1 cellular context compared by ENCODE assay signal in the genomic region with DNA sequence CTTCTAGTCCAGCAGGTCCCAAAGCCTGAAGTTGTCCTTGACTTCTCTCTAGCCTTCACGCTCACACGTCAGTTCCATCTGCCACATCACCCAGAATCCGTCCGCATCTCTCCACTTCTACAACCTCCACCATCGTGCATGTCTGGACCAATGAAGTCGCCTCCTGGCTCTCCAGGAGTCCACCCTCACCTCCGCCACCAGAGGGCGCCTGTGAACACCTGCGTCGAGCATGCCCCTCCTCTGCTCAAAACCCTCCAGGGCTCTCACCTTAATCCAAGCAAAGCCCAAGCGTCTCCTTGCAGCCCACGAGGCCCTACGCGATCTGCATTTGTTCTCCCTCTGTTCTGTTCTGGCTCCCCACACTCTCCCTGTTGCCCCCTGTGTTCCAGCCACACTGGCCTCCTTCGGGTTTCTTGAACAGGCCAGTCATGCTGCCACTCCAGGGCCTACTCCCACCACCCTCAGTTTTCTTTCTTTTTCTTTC.
A peak's percentile ranks its signal among the peaks of the same experiment; 100 is the strongest.
TF ChIP-seq lines count a peak whose summit lies in the region.

No MANE protein-coding gene starts in this region.

TF ChIP-seq in HepG2, 621 proteins besides CTCF, POLR2A, EP300 and RAD21 (continued from another document and continues in another):
- no peak for TF ChIP-seq ZNF614 (CRISPR knock-in tag; IDR thresholded peaks at IDR 0.05; ENCODE audit: borderline replicate concordance)
- peak; percentile 70; the same call in 1 of the 2 replicates for TF ChIP-seq KDM2A (CRISPR knock-in tag; IDR thresholded peaks at IDR 0.05; ENCODE audit: borderline replicate concordance, low read depth)
- TF ChIP-seq, protein P1, sequence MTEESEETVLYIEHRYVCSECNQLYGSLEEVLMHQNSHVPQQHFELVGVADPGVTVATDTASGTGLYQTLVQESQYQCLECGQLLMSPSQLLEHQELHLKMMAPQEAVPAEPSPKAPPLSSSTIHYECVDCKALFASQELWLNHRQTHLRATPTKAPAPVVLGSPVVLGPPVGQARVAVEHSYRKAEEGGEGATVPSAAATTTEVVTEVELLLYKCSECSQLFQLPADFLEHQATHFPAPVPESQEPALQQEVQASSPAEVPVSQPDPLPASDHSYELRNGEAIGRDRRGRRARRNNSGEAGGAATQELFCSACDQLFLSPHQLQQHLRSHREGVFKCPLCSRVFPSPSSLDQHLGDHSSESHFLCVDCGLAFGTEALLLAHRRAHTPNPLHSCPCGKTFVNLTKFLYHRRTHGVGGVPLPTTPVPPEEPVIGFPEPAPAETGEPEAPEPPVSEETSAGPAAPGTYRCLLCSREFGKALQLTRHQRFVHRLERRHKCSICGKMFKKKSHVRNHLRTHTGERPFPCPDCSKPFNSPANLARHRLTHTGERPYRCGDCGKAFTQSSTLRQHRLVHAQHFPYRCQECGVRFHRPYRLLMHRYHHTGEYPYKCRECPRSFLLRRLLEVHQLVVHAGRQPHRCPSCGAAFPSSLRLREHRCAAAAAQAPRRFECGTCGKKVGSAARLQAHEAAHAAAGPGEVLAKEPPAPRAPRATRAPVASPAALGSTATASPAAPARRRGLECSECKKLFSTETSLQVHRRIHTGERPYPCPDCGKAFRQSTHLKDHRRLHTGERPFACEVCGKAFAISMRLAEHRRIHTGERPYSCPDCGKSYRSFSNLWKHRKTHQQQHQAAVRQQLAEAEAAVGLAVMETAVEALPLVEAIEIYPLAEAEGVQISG (CRISPR knock-in tag; IDR thresholded peaks at IDR 0.05), result 0 out of 2 replicates have a peak, but pooled peaks have one; percentile 42
- no peak for TF ChIP-seq NRL (CRISPR knock-in tag; IDR thresholded peaks at IDR 0.05; ENCODE audit: borderline replicate concordance)
- TF ChIP-seq ZFX (CRISPR knock-in tag; IDR thresholded peaks at IDR 0.05; ENCODE audit: low read depth), result peak; percentile 74
- TF ChIP-seq, protein P2, sequence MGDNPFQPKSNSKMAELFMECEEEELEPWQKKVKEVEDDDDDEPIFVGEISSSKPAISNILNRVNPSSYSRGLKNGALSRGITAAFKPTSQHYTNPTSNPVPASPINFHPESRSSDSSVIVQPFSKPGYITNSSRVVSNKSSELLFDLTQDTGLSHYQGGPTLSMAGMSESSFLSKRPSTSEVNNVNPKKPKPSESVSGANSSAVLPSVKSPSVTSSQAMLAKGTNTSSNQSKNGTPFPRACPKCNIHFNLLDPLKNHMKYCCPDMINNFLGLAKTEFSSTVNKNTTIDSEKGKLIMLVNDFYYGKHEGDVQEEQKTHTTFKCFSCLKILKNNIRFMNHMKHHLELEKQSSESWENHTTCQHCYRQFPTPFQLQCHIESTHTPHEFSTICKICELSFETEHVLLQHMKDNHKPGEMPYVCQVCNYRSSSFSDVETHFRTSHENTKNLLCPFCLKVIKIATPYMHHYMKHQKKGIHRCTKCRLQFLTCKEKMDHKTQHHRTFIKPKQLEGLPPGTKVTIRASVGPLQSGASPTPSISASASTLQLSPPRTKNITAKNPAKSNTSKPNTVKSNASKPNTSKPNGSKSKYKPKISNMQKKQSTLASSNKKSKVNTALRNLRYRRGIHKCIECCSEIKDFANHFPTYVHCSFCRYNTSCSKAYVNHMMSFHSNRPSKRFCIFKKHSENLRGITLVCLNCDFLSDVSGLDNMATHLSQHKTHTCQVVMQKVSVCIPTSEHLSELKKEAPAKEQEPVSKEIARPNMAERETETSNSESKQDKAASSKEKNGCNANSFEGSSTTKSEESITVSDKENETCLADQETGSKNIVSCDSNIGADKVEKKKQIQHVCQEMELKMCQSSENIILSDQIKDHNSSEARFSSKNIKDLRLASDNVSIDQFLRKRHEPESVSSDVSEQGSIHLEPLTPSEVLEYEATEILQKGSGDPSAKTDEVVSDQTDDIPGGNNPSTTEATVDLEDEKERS (CRISPR knock-in tag; IDR thresholded peaks at IDR 0.05), result 0 out of 2 replicates have a peak, but pooled peaks have one; percentile 24
- peak; percentile 69 for TF ChIP-seq RXRB (CRISPR knock-in tag; IDR thresholded peaks at IDR 0.05; ENCODE audit: borderline replicate concordance)
- TF ChIP-seq KLF16 (CRISPR knock-in tag; IDR thresholded peaks at IDR 0.05), result peak in 1 of 2 experiments; percentile 61; a peak in 1 of 4 replicates
- 0 out of 2 replicates have a peak, but pooled peaks have one; percentile 49 for TF ChIP-seq ZNF441 (CRISPR knock-in tag; IDR thresholded peaks at IDR 0.05; ENCODE audit: borderline replicate concordance)
- TF ChIP-seq, protein P3, sequence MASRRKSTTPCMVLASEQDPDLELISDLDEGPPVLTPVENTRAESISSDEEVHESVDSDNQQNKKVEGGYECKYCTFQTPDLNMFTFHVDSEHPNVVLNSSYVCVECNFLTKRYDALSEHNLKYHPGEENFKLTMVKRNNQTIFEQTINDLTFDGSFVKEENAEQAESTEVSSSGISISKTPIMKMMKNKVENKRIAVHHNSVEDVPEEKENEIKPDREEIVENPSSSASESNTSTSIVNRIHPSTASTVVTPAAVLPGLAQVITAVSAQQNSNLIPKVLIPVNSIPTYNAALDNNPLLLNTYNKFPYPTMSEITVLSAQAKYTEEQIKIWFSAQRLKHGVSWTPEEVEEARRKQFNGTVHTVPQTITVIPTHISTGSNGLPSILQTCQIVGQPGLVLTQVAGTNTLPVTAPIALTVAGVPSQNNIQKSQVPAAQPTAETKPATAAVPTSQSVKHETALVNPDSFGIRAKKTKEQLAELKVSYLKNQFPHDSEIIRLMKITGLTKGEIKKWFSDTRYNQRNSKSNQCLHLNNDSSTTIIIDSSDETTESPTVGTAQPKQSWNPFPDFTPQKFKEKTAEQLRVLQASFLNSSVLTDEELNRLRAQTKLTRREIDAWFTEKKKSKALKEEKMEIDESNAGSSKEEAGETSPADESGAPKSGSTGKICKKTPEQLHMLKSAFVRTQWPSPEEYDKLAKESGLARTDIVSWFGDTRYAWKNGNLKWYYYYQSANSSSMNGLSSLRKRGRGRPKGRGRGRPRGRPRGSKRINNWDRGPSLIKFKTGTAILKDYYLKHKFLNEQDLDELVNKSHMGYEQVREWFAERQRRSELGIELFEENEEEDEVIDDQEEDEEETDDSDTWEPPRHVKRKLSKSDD (CRISPR knock-in tag; IDR thresholded peaks at IDR 0.05; ENCODE audit: low read depth), result no peak
- peak; percentile 72; the same call in 1 of the 2 replicates for TF ChIP-seq MYC (CRISPR knock-in tag; IDR thresholded peaks at IDR 0.05; ENCODE audit: borderline replicate concordance)
- TF ChIP-seq, protein P4, sequence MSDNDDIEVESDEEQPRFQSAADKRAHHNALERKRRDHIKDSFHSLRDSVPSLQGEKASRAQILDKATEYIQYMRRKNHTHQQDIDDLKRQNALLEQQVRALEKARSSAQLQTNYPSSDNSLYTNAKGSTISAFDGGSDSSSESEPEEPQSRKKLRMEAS (IDR thresholded peaks at IDR 0.05), result peak; percentile 79
- no peak for TF ChIP-seq SP1 (IDR thresholded peaks at IDR 0.05)
- peak; percentile 15; the same call in 1 of the 2 replicates for TF ChIP-seq SP1 (CRISPR knock-in tag; IDR thresholded peaks at IDR 0.05)
- TF ChIP-seq ZBTB20 (CRISPR knock-in tag; IDR thresholded peaks at IDR 0.05; ENCODE audit: borderline replicate concordance, low read depth), result 0 out of 2 replicates have a peak, but pooled peaks have one; percentile 35
- 0 out of 2 replicates have a peak, but pooled peaks have one; percentile 40 for TF ChIP-seq BORCS8-MEF2B (CRISPR knock-in tag; IDR thresholded peaks at IDR 0.05)
- TF ChIP-seq U2AF2 (IDR thresholded peaks at IDR 0.05; ENCODE audit: low read depth, low read length), result peak; percentile 90; the same call in 1 of the 2 replicates
- TF ChIP-seq, protein P5, sequence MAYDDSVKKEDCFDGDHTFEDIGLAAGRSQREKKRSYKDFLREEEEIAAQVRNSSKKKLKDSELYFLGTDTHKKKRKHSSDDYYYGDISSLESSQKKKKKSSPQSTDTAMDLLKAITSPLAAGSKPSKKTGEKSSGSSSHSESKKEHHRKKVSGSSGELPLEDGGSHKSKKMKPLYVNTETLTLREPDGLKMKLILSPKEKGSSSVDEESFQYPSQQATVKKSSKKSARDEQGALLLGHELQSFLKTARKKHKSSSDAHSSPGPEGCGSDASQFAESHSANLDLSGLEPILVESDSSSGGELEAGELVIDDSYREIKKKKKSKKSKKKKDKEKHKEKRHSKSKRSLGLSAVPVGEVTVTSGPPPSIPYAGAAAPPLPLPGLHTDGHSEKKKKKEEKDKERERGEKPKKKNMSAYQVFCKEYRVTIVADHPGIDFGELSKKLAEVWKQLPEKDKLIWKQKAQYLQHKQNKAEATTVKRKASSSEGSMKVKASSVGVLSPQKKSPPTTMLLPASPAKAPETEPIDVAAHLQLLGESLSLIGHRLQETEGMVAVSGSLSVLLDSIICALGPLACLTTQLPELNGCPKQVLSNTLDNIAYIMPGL (CRISPR knock-in tag; IDR thresholded peaks at IDR 0.05; ENCODE audit: borderline replicate concordance in 1 of 2, low read depth in 1 of 2), result peak; percentile 63 to 86
- TF ChIP-seq, protein P6, sequence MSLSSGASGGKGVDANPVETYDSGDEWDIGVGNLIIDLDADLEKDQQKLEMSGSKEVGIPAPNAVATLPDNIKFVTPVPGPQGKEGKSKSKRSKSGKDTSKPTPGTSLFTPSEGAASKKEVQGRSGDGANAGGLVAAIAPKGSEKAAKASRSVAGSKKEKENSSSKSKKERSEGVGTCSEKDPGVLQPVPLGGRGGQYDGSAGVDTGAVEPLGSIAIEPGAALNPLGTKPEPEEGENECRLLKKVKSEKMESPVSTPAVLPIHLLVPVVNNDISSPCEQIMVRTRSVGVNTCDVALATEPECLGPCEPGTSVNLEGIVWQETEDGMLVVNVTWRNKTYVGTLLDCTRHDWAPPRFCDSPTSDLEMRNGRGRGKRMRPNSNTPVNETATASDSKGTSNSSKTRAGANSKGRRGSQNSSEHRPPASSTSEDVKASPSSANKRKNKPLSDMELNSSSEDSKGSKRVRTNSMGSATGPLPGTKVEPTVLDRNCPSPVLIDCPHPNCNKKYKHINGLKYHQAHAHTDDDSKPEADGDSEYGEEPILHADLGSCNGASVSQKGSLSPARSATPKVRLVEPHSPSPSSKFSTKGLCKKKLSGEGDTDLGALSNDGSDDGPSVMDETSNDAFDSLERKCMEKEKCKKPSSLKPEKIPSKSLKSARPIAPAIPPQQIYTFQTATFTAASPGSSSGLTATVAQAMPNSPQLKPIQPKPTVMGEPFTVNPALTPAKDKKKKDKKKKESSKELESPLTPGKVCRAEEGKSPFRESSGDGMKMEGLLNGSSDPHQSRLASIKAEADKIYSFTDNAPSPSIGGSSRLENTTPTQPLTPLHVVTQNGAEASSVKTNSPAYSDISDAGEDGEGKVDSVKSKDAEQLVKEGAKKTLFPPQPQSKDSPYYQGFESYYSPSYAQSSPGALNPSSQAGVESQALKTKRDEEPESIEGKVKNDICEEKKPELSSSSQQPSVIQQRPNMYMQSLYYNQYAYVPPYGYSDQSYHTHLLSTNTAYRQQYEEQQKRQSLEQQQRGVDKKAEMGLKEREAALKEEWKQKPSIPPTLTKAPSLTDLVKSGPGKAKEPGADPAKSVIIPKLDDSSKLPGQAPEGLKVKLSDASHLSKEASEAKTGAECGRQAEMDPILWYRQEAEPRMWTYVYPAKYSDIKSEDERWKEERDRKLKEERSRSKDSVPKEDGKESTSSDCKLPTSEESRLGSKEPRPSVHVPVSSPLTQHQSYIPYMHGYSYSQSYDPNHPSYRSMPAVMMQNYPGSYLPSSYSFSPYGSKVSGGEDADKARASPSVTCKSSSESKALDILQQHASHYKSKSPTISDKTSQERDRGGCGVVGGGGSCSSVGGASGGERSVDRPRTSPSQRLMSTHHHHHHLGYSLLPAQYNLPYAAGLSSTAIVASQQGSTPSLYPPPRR (CRISPR knock-in tag; IDR thresholded peaks at IDR 0.05; ENCODE audit: borderline replicate concordance), result 0 out of 2 replicates have a peak, but pooled peaks have one; percentile 33
- TF ChIP-seq ZNF652 (CRISPR knock-in tag; IDR thresholded peaks at IDR 0.05; ENCODE audit: borderline replicate concordance, low read depth), result peak; percentile 68; the same call in 1 of the 2 replicates
- TF ChIP-seq ETV5 (CRISPR knock-in tag; IDR thresholded peaks at IDR 0.05; ENCODE audit: borderline replicate concordance), result 0 out of 2 replicates have a peak, but pooled peaks have one; percentile 6
- no peak for TF ChIP-seq ZNF557 (CRISPR knock-in tag; IDR thresholded peaks at IDR 0.05)
- TF ChIP-seq, protein P7, sequence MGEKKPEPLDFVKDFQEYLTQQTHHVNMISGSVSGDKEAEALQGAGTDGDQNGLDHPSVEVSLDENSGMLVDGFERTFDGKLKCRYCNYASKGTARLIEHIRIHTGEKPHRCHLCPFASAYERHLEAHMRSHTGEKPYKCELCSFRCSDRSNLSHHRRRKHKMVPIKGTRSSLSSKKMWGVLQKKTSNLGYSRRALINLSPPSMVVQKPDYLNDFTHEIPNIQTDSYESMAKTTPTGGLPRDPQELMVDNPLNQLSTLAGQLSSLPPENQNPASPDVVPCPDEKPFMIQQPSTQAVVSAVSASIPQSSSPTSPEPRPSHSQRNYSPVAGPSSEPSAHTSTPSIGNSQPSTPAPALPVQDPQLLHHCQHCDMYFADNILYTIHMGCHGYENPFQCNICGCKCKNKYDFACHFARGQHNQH (CRISPR knock-in tag; IDR thresholded peaks at IDR 0.05), result peak; percentile 72; the same call in 1 of the 2 replicates
- TF ChIP-seq MEF2D (CRISPR knock-in tag; IDR thresholded peaks at IDR 0.05), result peak; percentile 49; the same call in 1 of the 2 replicates
- TF ChIP-seq ARHGAP35 (CRISPR knock-in tag; IDR thresholded peaks at IDR 0.05; ENCODE audit: borderline replicate concordance), result no peak
- peak; percentile 62 for TF ChIP-seq SMC3 (IDR thresholded peaks at IDR 0.05; ENCODE audit: low read length)
- peak; percentile 54; the same call in 1 of the 2 replicates for TF ChIP-seq MIER3 (CRISPR knock-in tag; IDR thresholded peaks at IDR 0.05; ENCODE audit: borderline replicate concordance)
- peak; percentile 37; the same call in 1 of the 2 replicates for TF ChIP-seq BCL6 (CRISPR knock-in tag; IDR thresholded peaks at IDR 0.05)
- peak; percentile 43; the same call in 1 of the 2 replicates for TF ChIP-seq HDAC2 (CRISPR knock-in tag; IDR thresholded peaks at IDR 0.05)
- TF ChIP-seq KMT2A (CRISPR knock-in tag; IDR thresholded peaks at IDR 0.05), result 0 out of 2 replicates have a peak, but pooled peaks have one; percentile 31
- TF ChIP-seq THAP11 (CRISPR knock-in tag; IDR thresholded peaks at IDR 0.05), result peak; percentile 70
- 0 out of 2 replicates have a peak, but pooled peaks have one; percentile 52 for TF ChIP-seq GTF3A (CRISPR knock-in tag; conservative IDR thresholded peaks at IDR 0.05)
- TF ChIP-seq, protein P8, sequence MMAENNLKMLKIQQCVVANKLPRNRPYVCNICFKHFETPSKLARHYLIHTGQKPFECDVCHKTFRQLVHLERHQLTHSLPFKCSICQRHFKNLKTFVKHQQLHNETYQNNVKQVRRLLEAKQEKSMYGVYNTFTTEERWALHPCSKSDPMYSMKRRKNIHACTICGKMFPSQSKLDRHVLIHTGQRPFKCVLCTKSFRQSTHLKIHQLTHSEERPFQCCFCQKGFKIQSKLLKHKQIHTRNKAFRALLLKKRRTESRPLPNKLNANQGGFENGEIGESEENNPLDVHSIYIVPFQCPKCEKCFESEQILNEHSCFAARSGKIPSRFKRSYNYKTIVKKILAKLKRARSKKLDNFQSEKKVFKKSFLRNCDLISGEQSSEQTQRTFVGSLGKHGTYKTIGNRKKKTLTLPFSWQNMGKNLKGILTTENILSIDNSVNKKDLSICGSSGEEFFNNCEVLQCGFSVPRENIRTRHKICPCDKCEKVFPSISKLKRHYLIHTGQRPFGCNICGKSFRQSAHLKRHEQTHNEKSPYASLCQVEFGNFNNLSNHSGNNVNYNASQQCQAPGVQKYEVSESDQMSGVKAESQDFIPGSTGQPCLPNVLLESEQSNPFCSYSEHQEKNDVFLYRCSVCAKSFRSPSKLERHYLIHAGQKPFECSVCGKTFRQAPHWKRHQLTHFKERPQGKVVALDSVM (CRISPR knock-in tag; IDR thresholded peaks at IDR 0.05), result peak; percentile 52; the same call in 1 of the 2 replicates
